Comparison of ENCODE assay signal across 8 cellular contexts in genomic region chr22:30421695-30422480, GRCh38. TPM values are rescaled to one million over a fixed set of nuclear protein-coding genes. Genes with fewer than 3 reads are reported as not detected.
A peak's percentile ranks its signal among the peaks of the same experiment; 100 is the strongest.
DNase-seq lines count a peak whose midpoint lies in the region; ATAC-seq and TF ChIP-seq lines count a peak whose summit lies in the region.

No MANE protein-coding gene starts in this region.

- H2AFZ ChIP-seq in PC-3 (ENCODE audit: low read length): no peak overlapping the region

- no TSS peak for BruUV-seq in PC-3 (replicated peaks; lab: Mats Ljungman, UMichigan)

- H3K36me3 Mint-ChIP-seq in CD4-positive, alpha-beta memory T cell: peaks cover 31 to 43% of the 10 kb centered on the region in 2 donors
- no peaks in the 10 kb centered on the region for H3K36me3 Mint-ChIP-seq in neural crest cell (ENCODE audit: low read depth)

- CTCF ChIA-PET in CD4-positive, alpha-beta memory T cell (lab: Charles Lee; ENCODE audit: partially characterized antibody): interaction anchor here (1.7 to 7.8 kb wide), 3 partner anchors 9 to 30 kb away, joined by 4 to 194 read pairs (median 74); partner anchors contain the start of genes RNF215 and SEC14L2
- CTCF ChIA-PET in PC-3 (lab: Charles Lee): interaction anchor here (1.2 kb wide), 1 partner anchor 134 kb away, joined by 7 read pairs; no protein-coding TSS in a partner anchor

- no peaks in the 10 kb centered on the region for H4K20me1 ChIP-seq in PC-3 (ENCODE audit: low read length)

- DNase-seq in CD4-positive, alpha-beta memory T cell: no peak
- peak; percentile 19 for DNase-seq in PC-3
- DNase-seq in effector memory CD4-positive, alpha-beta T cell: no peak
- DNase-seq in neural crest cell (ENCODE audit: low read depth, low spot score): no peak

- H3K4me2 ChIP-seq in PC-3 (ENCODE audit: low read length): peak overlapping the region; percentile 83

- peaks cover 32% of the 10 kb centered on the region for H3K79me2 ChIP-seq in PC-3 (ENCODE audit: low read length)

- peak overlapping the region; percentile 12 to 99 (median 88) for H3K27ac Mint-ChIP-seq in CD4-positive, alpha-beta memory T cell
- no peak overlapping the region for H3K27ac Mint-ChIP-seq in neural crest cell (ENCODE audit: unreplicated experiment)

- POLR2A ChIA-PET in CD4-positive, alpha-beta memory T cell (lab: Charles Lee; ENCODE audit: partially characterized antibody): interaction anchor here (2.1 to 7.0 kb wide), 5 partner anchors 9 to 133 kb away, joined by 7 to 126 read pairs (median 55); partner anchors contain the start of genes CASTOR1 and SEC14L2
- POLR2A ChIA-PET in PC-3 (lab: Charles Lee; ENCODE audit: unreplicated experiment): interaction anchor here (0.5 kb wide), 1 partner anchor 20 kb away, joined by 8 read pairs; no protein-coding TSS in a partner anchor

- H3K27ac ChIP-seq in CD4-positive, alpha-beta memory T cell (ENCODE audit: low read depth, low read length): peak overlapping the region; percentile 89
- peak overlapping the region; percentile 95 for H3K27ac ChIP-seq in PC-3 (ENCODE audit: low read length)
- peak overlapping the region; percentile 85 for H3K27ac ChIP-seq in effector memory CD4-positive, alpha-beta T cell (ENCODE audit: insufficient read depth, low read length, poor library complexity, severe bottlenecking)

- no peak for TF ChIP-seq CTCF in PC-3 (conservative IDR thresholded peaks at IDR 0.05; ENCODE audit: low read depth, low read length)
- TF ChIP-seq CTCF in neural crest cell (conservative IDR thresholded peaks at IDR 0.05): no peak

- H3K9me3 ChIP-seq in CD4-positive, alpha-beta memory T cell (ENCODE audit: control insufficient read depth in 1 of 2, low read length in 2 of 2): no peaks in the 10 kb centered on the region
- no peaks in the 10 kb centered on the region for H3K9me3 ChIP-seq in PC-3 (ENCODE audit: low read length)
- no peaks in the 10 kb centered on the region for H3K9me3 ChIP-seq in effector memory CD4-positive, alpha-beta T cell (ENCODE audit: control insufficient read depth, low read length)

- H3K4me1 Mint-ChIP-seq in CD4-positive, alpha-beta memory T cell: peaks cover 33 to 60% (median 43%) of the 10 kb centered on the region in 4 donors
- peaks cover 57% of the 10 kb centered on the region for H3K4me1 Mint-ChIP-seq in neural crest cell

- H3K27me3 Mint-ChIP-seq in CD4-positive, alpha-beta memory T cell: no peaks in the 10 kb centered on the region
- no peaks in the 10 kb centered on the region for H3K27me3 Mint-ChIP-seq in neural crest cell (ENCODE audit: low read depth)

- intact Hi-C loops in CD4-positive, alpha-beta memory T cell (cut with micrococcal nuclease): loop anchor here (10.0 kb wide), 1 partner anchor 657 kb away; the partner anchor contains the start of genes UQCR10 and ZMAT5
- intact Hi-C loops in PC-3 (cut with micrococcal nuclease): no loop called here

- H3K4me1 ChIP-seq in CD4-positive, alpha-beta memory T cell (ENCODE audit: insufficient read depth, low read length): peaks cover 40% of the 10 kb centered on the region
- H3K4me1 ChIP-seq in PC-3 (ENCODE audit: insufficient read depth, low read length): peaks cover 53% of the 10 kb centered on the region
- H3K4me1 ChIP-seq in effector memory CD4-positive, alpha-beta T cell (ENCODE audit: control insufficient read depth, insufficient read depth, low read length, poor library complexity, severe bottlenecking): peaks cover 38% of the 10 kb centered on the region

- no peak overlapping the region for H3K4me3 ChIP-seq in CD4-positive, alpha-beta memory T cell (ENCODE audit: low read length in 2 of 2)
- peak overlapping the region; percentile 67; the same call in 1 of the 2 replicates for H3K4me3 ChIP-seq in PC-3 (ENCODE audit: low read length)
- H3K4me3 ChIP-seq in effector memory CD4-positive, alpha-beta T cell (ENCODE audit: insufficient read depth, low read depth, low read length, poor library complexity, severe bottlenecking): no peak overlapping the region

- no peaks in the 10 kb centered on the region for H3F3A ChIP-seq in PC-3 (ENCODE audit: low read length, unreplicated experiment)

- no peaks in the 10 kb centered on the region for H3K27me3 ChIP-seq in CD4-positive, alpha-beta memory T cell (ENCODE audit: insufficient read depth, low read length)
- H3K27me3 ChIP-seq in PC-3 (ENCODE audit: low read length): no peaks in the 10 kb centered on the region
- H3K27me3 ChIP-seq in effector memory CD4-positive, alpha-beta T cell (replicated peaks; ENCODE audit: control insufficient read depth, insufficient read depth, low read length, poor library complexity, severe bottlenecking): no peaks in the 10 kb centered on the region

- H3K36me3 ChIP-seq in CD4-positive, alpha-beta memory T cell (ENCODE audit: insufficient read depth, low read length): no peaks in the 10 kb centered on the region
- H3K36me3 ChIP-seq in PC-3 (ENCODE audit: low read depth, low read length): peaks cover 15% of the 10 kb centered on the region; the same call in 1 of the 2 replicates
- peaks cover 8% of the 10 kb centered on the region for H3K36me3 ChIP-seq in effector memory CD4-positive, alpha-beta T cell (ENCODE audit: control insufficient read depth, insufficient read depth, low read length)

- no peaks in the 10 kb centered on the region for H3K9me2 ChIP-seq in PC-3 (replicated peaks; ENCODE audit: low read length)

- ATAC-seq in PC-3 (no peak), GM18870 (IDR thresholded peaks at IDR 0.05; ENCODE audit: unreplicated experiment) (no peak), HG02973 (IDR thresholded peaks at IDR 0.05; ENCODE audit: unreplicated experiment) (no peak), GM21529 (IDR thresholded peaks at IDR 0.05; ENCODE audit: unreplicated experiment) (no peak), GM18868 (IDR thresholded peaks at IDR 0.05; ENCODE audit: unreplicated experiment) (no peak)

- no peaks in the 10 kb centered on the region for H3K9me3 Mint-ChIP-seq in CD4-positive, alpha-beta memory T cell
- no peaks in the 10 kb centered on the region for H3K9me3 Mint-ChIP-seq in neural crest cell

- peak overlapping the region; percentile 56 to 99 (median 98) for H3K4me3 Mint-ChIP-seq in CD4-positive, alpha-beta memory T cell
- H3K4me3 Mint-ChIP-seq in neural crest cell: peak overlapping the region; percentile 97

- peak overlapping the region; percentile 93 for H3K9ac ChIP-seq in PC-3 (ENCODE audit: low read length)

RNA-seq across cellular contexts. Expression of gene MTFP1, which starts 3.7 kb away (rescaled TPM):
- 10 to 100 TPM; 13.5 to 15.7 TPM for total RNA-seq in CD4-positive, alpha-beta memory T cell
- polyA plus RNA-seq in CD4-positive, alpha-beta memory T cell: 10 to 100 TPM; 31.1 to 47.4 TPM
- total RNA-seq in PC-3 (2014; rRNA removed): 59.3 and 65.7 TPM in 2 replicates
- total RNA-seq in neural crest cell: 37.4 and 38.9 TPM in 2 replicates

RNA-seq across cellular contexts. Expression of gene SEC14L2, which starts 25.1 kb away (rescaled TPM):
- total RNA-seq in CD4-positive, alpha-beta memory T cell: 1 to 10 TPM; 6.0 to 8.6 TPM
- 10 to 100 TPM in 1 of 2 donors, 1 to 10 TPM in 1; 9.7 to 13.8 TPM for polyA plus RNA-seq in CD4-positive, alpha-beta memory T cell
- total RNA-seq in PC-3 (2014; rRNA removed): 9.7 and 16.8 TPM in 2 replicates
- total RNA-seq in neural crest cell: 10.8 and 11.6 TPM in 2 replicates

RNA-seq across cellular contexts. Expression of gene RNF215, which starts 34.7 kb away (rescaled TPM):
- total RNA-seq in CD4-positive, alpha-beta memory T cell: 1 to 10 TPM; 6.1 to 6.6 TPM
- under 1 TPM; 0.29 to 0.53 TPM for polyA plus RNA-seq in CD4-positive, alpha-beta memory T cell
- total RNA-seq in PC-3 (2014; rRNA removed) (22.6 and 25.2 TPM in 2 replicates), neural crest cell (27.4 and 29.2 TPM in 2 replicates)

RNA-seq across cellular contexts. Expression of gene SEC14L3, which starts 49.9 kb away (rescaled TPM):
- total RNA-seq in CD4-positive, alpha-beta memory T cell: not detected
- polyA plus RNA-seq in CD4-positive, alpha-beta memory T cell: not detected
- total RNA-seq in PC-3 (2014; rRNA removed): not detected in 2 replicates
- total RNA-seq in neural crest cell: not detected in 2 replicates
